Comparison of ENCODE assay signal across 15 cellular contexts in genomic region chr15:89664441-89664840, GRCh38. TPM values are rescaled to one million over a fixed set of nuclear protein-coding genes. Genes with fewer than 3 reads are reported as not detected.
A peak's percentile ranks its signal among the peaks of the same experiment; 100 is the strongest.
DNase-seq lines count a peak whose midpoint lies in the region; ATAC-seq, FAIRE-seq and TF ChIP-seq lines count a peak whose summit lies in the region.
"Had no signal": no experiment of that assay in that cellular context is flagged by ENCODE, and none has a peak within 500 bp of the region (broad histone marks: within the 10 kb centered on the region; RNA-seq: fewer than 3 reads in every experiment).

No MANE protein-coding gene starts in this region.

- H3K9me3 Mint-ChIP-seq in activated CD8-positive, alpha-beta T cell treated with anti-CD3 and anti-CD28 coated beads, Interleukin-2, amount 10 ng/mL, durations not matched to agents 7 days and 5 days (ENCODE audit: insufficient read depth): no peaks in the 10 kb centered on the region
- H3K9me3 Mint-ChIP-seq in activated CD8-positive, alpha-beta T cell treated with anti-CD3 and anti-CD28 coated beads for 36 hours: no peaks in the 10 kb centered on the region
- H3K9me3 Mint-ChIP-seq in stimulated activated naive B cell treated with anti-CD40 and anti-IgM and Interleukin-4, amounts not matched to agents 10 μg/mL and 1 μg/mL and 100 μg/mL, for 72 hours: peaks cover 0 to 2% of the 10 kb centered on the region in 2 donors

- TF ChIP-seq CTCF in activated CD8-positive, alpha-beta T cell treated with anti-CD3 and anti-CD28 coated beads for 36 hours (IDR thresholded peaks at IDR 0.05): no peak
- no peak for TF ChIP-seq CTCF in coronary artery (IDR thresholded peaks at IDR 0.05)
- TF ChIP-seq CTCF in D721Med (IDR thresholded peaks at IDR 0.05; ENCODE audit: insufficient read depth, missing control alignments): no peak
- no peak for TF ChIP-seq CTCF in dorsolateral prefrontal cortex (IDR thresholded peaks at IDR 0.05 in 54 of 56, conservative IDR thresholded peaks at IDR 0.05 in 2 of 56; ENCODE audit: low read depth in 1 of 56, partially characterized antibody in 56 of 56)

- peak overlapping the region; percentile 42 for H3K4me3 Mint-ChIP-seq in activated CD8-positive, alpha-beta T cell treated with anti-CD3 and anti-CD28 coated beads, Interleukin-2, amount 10 ng/mL, durations not matched to agents 7 days and 5 days
- H3K4me3 Mint-ChIP-seq in activated CD8-positive, alpha-beta T cell treated with anti-CD3 and anti-CD28 coated beads for 36 hours: no peak overlapping the region
- H3K4me3 Mint-ChIP-seq in stimulated activated naive B cell treated with anti-CD40 and anti-IgM and Interleukin-4, amounts not matched to agents 10 μg/mL and 1 μg/mL and 100 μg/mL, for 72 hours: peak overlapping the region; percentile 13 to 39

- H3K36me3 Mint-ChIP-seq in activated CD8-positive, alpha-beta T cell treated with anti-CD3 and anti-CD28 coated beads, Interleukin-2, amount 10 ng/mL, durations not matched to agents 7 days and 5 days (ENCODE audit: low read depth): no peaks in the 10 kb centered on the region
- H3K36me3 Mint-ChIP-seq in activated CD8-positive, alpha-beta T cell treated with anti-CD3 and anti-CD28 coated beads for 36 hours (ENCODE audit: low read depth): no peaks in the 10 kb centered on the region
- H3K36me3 Mint-ChIP-seq in stimulated activated naive B cell treated with anti-CD40 and anti-IgM and Interleukin-4, amounts not matched to agents 10 μg/mL and 1 μg/mL and 100 μg/mL, for 72 hours: no peaks in the 10 kb centered on the region

- ATAC-seq in activated CD8-positive, alpha-beta T cell treated with anti-CD3 and anti-CD28 coated beads, Interleukin-2, amount 10 ng/mL, durations not matched to agents 7 days and 5 days: no peak
- ATAC-seq in activated CD8-positive, alpha-beta T cell treated with anti-CD3 and anti-CD28 coated beads for 36 hours: no peak
- no peak for ATAC-seq in stimulated activated naive B cell treated with anti-CD40 and anti-IgM and Interleukin-4, amounts not matched to agents 10 μg/mL and 1 μg/mL and 100 μg/mL, for 72 hours (replicated peaks)

- FAIRE-seq in D721Med (lab: Jason Lieb, UNC): no peak
- FAIRE-seq: kidney had no signal

- H3K27ac ChIP-seq in coronary artery: peak overlapping the region; percentile 89 to 96
- peak overlapping the region in 11 of 59 donors; percentile 39 to 87 (median 86) for H3K27ac ChIP-seq in dorsolateral prefrontal cortex
- H3K27ac ChIP-seq: SJCRH30 had no signal

- no peaks in the 10 kb centered on the region for H3K27me3 ChIP-seq in dorsolateral prefrontal cortex
- H3K27me3 ChIP-seq: tibial nerve had no signal

- peaks cover 35% of the 10 kb centered on the region for H3K27me3 Mint-ChIP-seq in activated CD8-positive, alpha-beta T cell treated with anti-CD3 and anti-CD28 coated beads, Interleukin-2, amount 10 ng/mL, durations not matched to agents 7 days and 5 days (ENCODE audit: low read depth)
- H3K27me3 Mint-ChIP-seq in activated CD8-positive, alpha-beta T cell treated with anti-CD3 and anti-CD28 coated beads for 36 hours: peaks cover 36% of the 10 kb centered on the region
- peaks cover 39 to 59% of the 10 kb centered on the region in 2 donors for H3K27me3 Mint-ChIP-seq in stimulated activated naive B cell treated with anti-CD40 and anti-IgM and Interleukin-4, amounts not matched to agents 10 μg/mL and 1 μg/mL and 100 μg/mL, for 72 hours

- POLR2A ChIA-PET in activated CD8-positive, alpha-beta T cell treated with anti-CD3 and anti-CD28 coated beads, Interleukin-2, amount 10 ng/mL, durations not matched to agents 7 days and 5 days (lab: Charles Lee): no interaction called here
- POLR2A ChIA-PET in activated CD8-positive, alpha-beta T cell treated with anti-CD3 and anti-CD28 coated beads for 36 hours (lab: Charles Lee): interaction anchor here (1.1 to 1.7 kb wide), 2 partner anchors 24 to 89 kb away, joined by 3 to 4 read pairs; partner anchors contain the start of gene TICRR

- no peak overlapping the region for H3K4me3 ChIP-seq in coronary artery
- H3K4me3 ChIP-seq in dorsolateral prefrontal cortex: no peak overlapping the region
- H3K4me3 ChIP-seq: SJCRH30 had no signal

- CTCF ChIA-PET in activated CD8-positive, alpha-beta T cell treated with anti-CD3 and anti-CD28 coated beads, Interleukin-2, amount 10 ng/mL, durations not matched to agents 7 days and 5 days (lab: Charles Lee): no interaction called here
- CTCF ChIA-PET in activated CD8-positive, alpha-beta T cell treated with anti-CD3 and anti-CD28 coated beads for 36 hours (lab: Charles Lee): no interaction called here

- H3K4me1 Mint-ChIP-seq in activated CD8-positive, alpha-beta T cell treated with anti-CD3 and anti-CD28 coated beads, Interleukin-2, amount 10 ng/mL, durations not matched to agents 7 days and 5 days (ENCODE audit: low read depth): peaks cover 2% of the 10 kb centered on the region
- peaks cover 1% of the 10 kb centered on the region for H3K4me1 Mint-ChIP-seq in activated CD8-positive, alpha-beta T cell treated with anti-CD3 and anti-CD28 coated beads for 36 hours (ENCODE audit: low read depth)
- H3K4me1 Mint-ChIP-seq in stimulated activated naive B cell treated with anti-CD40 and anti-IgM and Interleukin-4, amounts not matched to agents 10 μg/mL and 1 μg/mL and 100 μg/mL, for 72 hours: peaks cover 0 to 5% of the 10 kb centered on the region in 2 donors

- no peak for DNase-seq in activated CD8-positive, alpha-beta T cell treated with anti-CD3 and anti-CD28 coated beads, Interleukin-2, amount 10 ng/mL, durations not matched to agents 7 days and 5 days
- DNase-seq in activated CD8-positive, alpha-beta T cell treated with anti-CD3 and anti-CD28 coated beads for 36 hours: no peak
- peak; percentile 72 for DNase-seq in NCI-H345 (lab: John Stamatoyannopoulos, UW)
- DNase-seq in coronary artery (ENCODE audit: low spot score): no peak
- no peak for DNase-seq in stimulated activated naive B cell treated with anti-CD40 and anti-IgM and Interleukin-4, amounts not matched to agents 10 μg/mL and 1 μg/mL and 100 μg/mL, for 72 hours
- DNase-seq in D721Med (ENCODE audit: insufficient read length, low spot score): no peak
- DNase-seq in dorsolateral prefrontal cortex: no peak
- no peak for DNase-seq in activated naive CD4-positive, alpha-beta T cell (lab: John Stamatoyannopoulos, UW)
- DNase-seq: activated CD8-positive, alpha-beta memory T cell treated with anti-CD3 and anti-CD28 coated beads, Interleukin-2, amount 50 U/mL, for 48 hours; kidney; SJCRH30 had no signal

- intact Hi-C loops in activated CD8-positive, alpha-beta T cell treated with anti-CD3 and anti-CD28 coated beads for 36 hours (cut with micrococcal nuclease): no loop called here
- intact Hi-C loops in dorsolateral prefrontal cortex (cut with DNase I): no loop called here

- H3K27ac Mint-ChIP-seq in activated CD8-positive, alpha-beta T cell treated with anti-CD3 and anti-CD28 coated beads, Interleukin-2, amount 10 ng/mL, durations not matched to agents 7 days and 5 days: no peak overlapping the region
- no peak overlapping the region for H3K27ac Mint-ChIP-seq in activated CD8-positive, alpha-beta T cell treated with anti-CD3 and anti-CD28 coated beads for 36 hours
- H3K27ac Mint-ChIP-seq in stimulated activated naive B cell treated with anti-CD40 and anti-IgM and Interleukin-4, amounts not matched to agents 10 μg/mL and 1 μg/mL and 100 μg/mL, for 72 hours: no peak overlapping the region

RNA-seq across cellular contexts. Expression of gene KIF7, which starts 9.2 kb away (rescaled TPM):
- under 1 TPM; 0.21 to 0.37 TPM for total RNA-seq in activated CD8-positive, alpha-beta T cell treated with anti-CD3 and anti-CD28 coated beads, Interleukin-2, amount 10 ng/mL, durations not matched to agents 7 days and 5 days
- total RNA-seq in activated CD8-positive, alpha-beta T cell treated with anti-CD3 and anti-CD28 coated beads for 36 hours: 1 to 10 TPM; 2.7 to 3.7 TPM
- total RNA-seq in dorsolateral prefrontal cortex: 10 to 100 TPM in 3 of 120 experiments, 1 to 10 TPM in 117; 2.3 to 14.1 (median 5.1) TPM

RNA-seq across cellular contexts. Expression of gene PLIN1, which starts 14.7 kb away (rescaled TPM):
- total RNA-seq in activated CD8-positive, alpha-beta T cell treated with anti-CD3 and anti-CD28 coated beads, Interleukin-2, amount 10 ng/mL, durations not matched to agents 7 days and 5 days: not detected
- total RNA-seq in activated CD8-positive, alpha-beta T cell treated with anti-CD3 and anti-CD28 coated beads for 36 hours: 1 to 10 TPM in 1 of 2 experiments, under 1 TPM in 1; 0.50 to 1.1 TPM
- 10 to 100 TPM in 27 of 120 experiments, 1 to 10 TPM in 93; 1.8 to 38.0 (median 6.3) TPM for total RNA-seq in dorsolateral prefrontal cortex
- total RNA-seq: SJCRH30 had no signal

RNA-seq across cellular contexts. Expression of gene PEX11A, which starts 26.1 kb away (rescaled TPM):
- total RNA-seq in activated CD8-positive, alpha-beta T cell treated with anti-CD3 and anti-CD28 coated beads, Interleukin-2, amount 10 ng/mL, durations not matched to agents 7 days and 5 days: 1 to 10 TPM; 1.4 to 1.8 TPM
- 1 to 10 TPM; 3.3 to 4.0 TPM for total RNA-seq in activated CD8-positive, alpha-beta T cell treated with anti-CD3 and anti-CD28 coated beads for 36 hours
- 10 to 100 TPM in 95 of 120 experiments, 1 to 10 TPM in 25; 6.9 to 22.1 (median 12.1) TPM for total RNA-seq in dorsolateral prefrontal cortex

RNA-seq across cellular contexts. Expression of gene WDR93, which starts 26.2 kb away (rescaled TPM):
- total RNA-seq in activated CD8-positive, alpha-beta T cell treated with anti-CD3 and anti-CD28 coated beads, Interleukin-2, amount 10 ng/mL, durations not matched to agents 7 days and 5 days: not detected
- not detected for total RNA-seq in activated CD8-positive, alpha-beta T cell treated with anti-CD3 and anti-CD28 coated beads for 36 hours
- total RNA-seq in dorsolateral prefrontal cortex: 1 to 10 TPM in 6 of 120 experiments, under 1 TPM in 94, not detected in 20; 0.22 to 1.7 (median 0.50) TPM
- total RNA-seq: epithelial cell of proximal tubule, mononuclear cell, posterior vena cava, SJCRH30 had no signal
